In the genomic region with DNA sequence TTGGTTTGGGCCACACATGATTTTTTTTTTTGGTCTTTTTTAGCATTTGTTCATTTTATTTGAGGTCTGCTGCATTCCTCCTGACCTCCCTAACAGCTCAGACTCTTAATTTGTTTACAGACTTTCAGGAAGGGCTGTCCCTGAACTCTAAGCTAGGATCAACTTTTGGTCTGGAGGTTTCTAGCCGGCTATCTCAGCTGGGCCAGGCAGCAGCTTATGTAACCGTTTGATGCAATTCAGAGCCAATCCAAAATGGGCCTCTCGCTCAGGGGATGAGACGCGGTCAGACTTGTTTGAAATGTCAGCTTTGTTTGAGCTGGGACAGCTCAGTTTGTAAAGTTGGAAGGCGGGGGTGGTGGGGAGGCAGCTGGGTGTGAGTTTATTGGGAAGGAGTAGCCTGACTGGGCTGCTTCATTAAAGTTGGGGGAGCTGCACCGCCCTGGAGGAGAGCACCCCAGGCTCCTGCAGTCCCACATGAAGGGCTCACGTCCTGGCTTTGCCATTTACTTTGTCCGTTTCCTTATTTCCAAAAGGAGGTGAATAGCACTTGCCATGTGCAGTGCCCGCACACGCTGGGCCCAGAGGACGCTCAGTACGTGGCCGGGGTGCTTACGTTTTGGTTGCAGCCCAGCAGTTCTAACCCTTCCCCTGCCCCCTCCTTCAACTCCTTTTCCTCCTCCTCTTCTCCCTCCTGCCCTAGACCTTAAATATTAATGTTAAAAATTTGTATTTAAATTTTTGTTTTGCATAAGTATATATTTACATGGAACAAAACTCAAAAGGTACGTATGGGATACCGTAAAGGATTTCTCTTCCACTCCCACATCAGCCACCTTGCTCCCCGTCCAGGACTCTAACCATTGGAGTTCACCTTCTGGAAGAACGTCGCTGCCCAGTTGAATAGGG, we compare ENCODE assay signal across 1 cellular context.
TF ChIP-seq lines count a peak whose summit lies in the region.

No MANE protein-coding gene starts in this region.

TF ChIP-seq in HepG2, 621 proteins besides CTCF, POLR2A, EP300 and RAD21 (continued from another document and continues in another):
- TF ChIP-seq, protein P1, sequence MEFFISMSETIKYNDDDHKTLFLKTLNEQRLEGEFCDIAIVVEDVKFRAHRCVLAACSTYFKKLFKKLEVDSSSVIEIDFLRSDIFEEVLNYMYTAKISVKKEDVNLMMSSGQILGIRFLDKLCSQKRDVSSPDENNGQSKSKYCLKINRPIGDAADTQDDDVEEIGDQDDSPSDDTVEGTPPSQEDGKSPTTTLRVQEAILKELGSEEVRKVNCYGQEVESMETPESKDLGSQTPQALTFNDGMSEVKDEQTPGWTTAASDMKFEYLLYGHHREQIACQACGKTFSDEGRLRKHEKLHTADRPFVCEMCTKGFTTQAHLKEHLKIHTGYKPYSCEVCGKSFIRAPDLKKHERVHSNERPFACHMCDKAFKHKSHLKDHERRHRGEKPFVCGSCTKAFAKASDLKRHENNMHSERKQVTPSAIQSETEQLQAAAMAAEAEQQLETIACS (CRISPR knock-in tag; IDR thresholded peaks at IDR 0.05): no peak; the same call in 1 of the 2 replicates
- TF ChIP-seq MXD4 (CRISPR knock-in tag; IDR thresholded peaks at IDR 0.05) (peak; percentile 65), ZNF598 (CRISPR knock-in tag; IDR thresholded peaks at IDR 0.05; ENCODE audit: borderline replicate concordance) (no peak; the same call in 1 of the 2 replicates), NFE2L2 (IDR thresholded peaks at IDR 0.05; ENCODE audit: low read length) (no peak), BHLHE40 (IDR thresholded peaks at IDR 0.05; ENCODE audit: low read length) (no peak), ZNF207 (IDR thresholded peaks at IDR 0.05; ENCODE audit: borderline replicate concordance) (no peak), ZNF451 (CRISPR knock-in tag; IDR thresholded peaks at IDR 0.05) (peak; percentile 73; the same call in 1 of the 2 replicates), ZNF264 (CRISPR knock-in tag; IDR thresholded peaks at IDR 0.05) (peak; percentile 81; the same call in 1 of the 2 replicates), ZNF749 (CRISPR knock-in tag; IDR thresholded peaks at IDR 0.05; ENCODE audit: borderline replicate concordance) (peak; percentile 90; the same call in 1 of the 2 replicates), ESRRA (CRISPR knock-in tag; IDR thresholded peaks at IDR 0.05; ENCODE audit: low read depth) (peak; percentile 94), KDM5A (IDR thresholded peaks at IDR 0.05; ENCODE audit: borderline replicate concordance, low read length) (no peak), GPN1 (CRISPR knock-in tag; IDR thresholded peaks at IDR 0.05; ENCODE audit: borderline replicate concordance) (no peak), ISX (CRISPR knock-in tag; conservative IDR thresholded peaks at IDR 0.05) (no peak), ZFP82 (CRISPR knock-in tag; IDR thresholded peaks at IDR 0.05; ENCODE audit: borderline replicate concordance) (peak; percentile 86), ZMYM4 (CRISPR knock-in tag; IDR thresholded peaks at IDR 0.05) (peak; percentile 97), NRL (CRISPR knock-in tag; IDR thresholded peaks at IDR 0.05; ENCODE audit: borderline replicate concordance) (no peak), PHF5A (CRISPR knock-in tag; IDR thresholded peaks at IDR 0.05; ENCODE audit: low read depth, unreplicated experiment) (peak; percentile 56), ZNF136 (CRISPR knock-in tag; IDR thresholded peaks at IDR 0.05; ENCODE audit: low read depth) (no peak; the same call in 1 of the 2 replicates), ARNT2 (CRISPR knock-in tag; IDR thresholded peaks at IDR 0.05; ENCODE audit: low read depth) (peak; percentile 95), ZFP1 (CRISPR knock-in tag; IDR thresholded peaks at IDR 0.05) (peak; percentile 99), ZFP62 (CRISPR knock-in tag; IDR thresholded peaks at IDR 0.05) (no peak), ZNF569 (CRISPR knock-in tag; IDR thresholded peaks at IDR 0.05; ENCODE audit: borderline replicate concordance) (peak; percentile 46; the same call in 1 of the 2 replicates), ZSCAN29 (CRISPR knock-in tag; conservative IDR thresholded peaks at IDR 0.05) (peak; percentile 45; the same call in 1 of the 2 replicates), ZFY (CRISPR knock-in tag; IDR thresholded peaks at IDR 0.05) (peak; percentile 51; the same call in 1 of the 2 replicates), ZNF766 (CRISPR knock-in tag; IDR thresholded peaks at IDR 0.05; ENCODE audit: borderline replicate concordance) (peak; percentile 98; the same call in 1 of the 2 replicates), HNRNPUL1 (IDR thresholded peaks at IDR 0.05; ENCODE audit: low read depth, low read length) (no peak), FIP1L1 (IDR thresholded peaks at IDR 0.05; ENCODE audit: borderline replicate concordance, insufficient read depth, low read depth, low read length) (no peak), ZNF720 (CRISPR knock-in tag; IDR thresholded peaks at IDR 0.05) (no peak), TRIM24 (CRISPR knock-in tag; IDR thresholded peaks at IDR 0.05) (peak; percentile 53; the same call in 1 of the 2 replicates), ZNF20 (CRISPR knock-in tag; IDR thresholded peaks at IDR 0.05) (no peak), ZNF24 (IDR thresholded peaks at IDR 0.05) (peak; percentile 63), HNRNPH1 (optimal IDR thresholded peaks at IDR 0.05; ENCODE audit: low read depth, low read length) (peak; percentile 41), RBFOX2 (IDR thresholded peaks at IDR 0.05; ENCODE audit: low read depth, low read length) (no peak), ZNF546 (CRISPR knock-in tag; conservative IDR thresholded peaks at IDR 0.05) (no peak; the same call in 1 of the 2 replicates), MATR3 (CRISPR knock-in tag; IDR thresholded peaks at IDR 0.05) (no peak), ZNF225 (CRISPR knock-in tag; IDR thresholded peaks at IDR 0.05) (no peak; the same call in 1 of the 2 replicates), RELA (CRISPR knock-in tag; IDR thresholded peaks at IDR 0.05) (0 out of 2 replicates have a peak, but pooled peaks have one; percentile 23)
- TF ChIP-seq, protein P2, sequence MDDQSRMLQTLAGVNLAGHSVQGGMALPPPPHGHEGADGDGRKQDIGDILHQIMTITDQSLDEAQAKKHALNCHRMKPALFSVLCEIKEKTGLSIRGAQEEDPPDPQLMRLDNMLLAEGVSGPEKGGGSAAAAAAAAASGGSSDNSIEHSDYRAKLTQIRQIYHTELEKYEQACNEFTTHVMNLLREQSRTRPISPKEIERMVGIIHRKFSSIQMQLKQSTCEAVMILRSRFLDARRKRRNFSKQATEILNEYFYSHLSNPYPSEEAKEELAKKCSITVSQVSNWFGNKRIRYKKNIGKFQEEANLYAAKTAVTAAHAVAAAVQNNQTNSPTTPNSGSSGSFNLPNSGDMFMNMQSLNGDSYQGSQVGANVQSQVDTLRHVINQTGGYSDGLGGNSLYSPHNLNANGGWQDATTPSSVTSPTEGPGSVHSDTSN (CRISPR knock-in tag; IDR thresholded peaks at IDR 0.05; ENCODE audit: borderline replicate concordance): no peak
- TF ChIP-seq, protein P3, sequence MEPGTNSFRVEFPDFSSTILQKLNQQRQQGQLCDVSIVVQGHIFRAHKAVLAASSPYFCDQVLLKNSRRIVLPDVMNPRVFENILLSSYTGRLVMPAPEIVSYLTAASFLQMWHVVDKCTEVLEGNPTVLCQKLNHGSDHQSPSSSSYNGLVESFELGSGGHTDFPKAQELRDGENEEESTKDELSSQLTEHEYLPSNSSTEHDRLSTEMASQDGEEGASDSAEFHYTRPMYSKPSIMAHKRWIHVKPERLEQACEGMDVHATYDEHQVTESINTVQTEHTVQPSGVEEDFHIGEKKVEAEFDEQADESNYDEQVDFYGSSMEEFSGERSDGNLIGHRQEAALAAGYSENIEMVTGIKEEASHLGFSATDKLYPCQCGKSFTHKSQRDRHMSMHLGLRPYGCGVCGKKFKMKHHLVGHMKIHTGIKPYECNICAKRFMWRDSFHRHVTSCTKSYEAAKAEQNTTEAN (CRISPR knock-in tag; conservative IDR thresholded peaks at IDR 0.05): peak; percentile 93
- TF ChIP-seq, protein P4, sequence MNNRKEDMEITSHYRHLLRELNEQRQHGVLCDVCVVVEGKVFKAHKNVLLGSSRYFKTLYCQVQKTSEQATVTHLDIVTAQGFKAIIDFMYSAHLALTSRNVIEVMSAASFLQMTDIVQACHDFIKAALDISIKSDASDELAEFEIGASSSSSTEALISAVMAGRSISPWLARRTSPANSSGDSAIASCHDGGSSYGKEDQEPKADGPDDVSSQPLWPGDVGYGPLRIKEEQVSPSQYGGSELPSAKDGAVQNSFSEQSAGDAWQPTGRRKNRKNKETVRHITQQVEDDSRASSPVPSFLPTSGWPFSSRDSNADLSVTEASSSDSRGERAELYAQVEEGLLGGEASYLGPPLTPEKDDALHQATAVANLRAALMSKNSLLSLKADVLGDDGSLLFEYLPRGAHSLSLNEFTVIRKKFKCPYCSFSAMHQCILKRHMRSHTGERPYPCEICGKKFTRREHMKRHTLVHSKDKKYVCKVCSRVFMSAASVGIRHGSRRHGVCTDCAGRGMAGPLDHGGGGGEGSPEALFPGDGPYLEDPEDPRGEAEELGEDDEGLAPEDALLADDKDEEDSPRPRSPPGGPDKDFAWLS (CRISPR knock-in tag; IDR thresholded peaks at IDR 0.05; ENCODE audit: borderline replicate concordance): peak; percentile 1; the same call in 1 of the 2 replicates
- TF ChIP-seq, protein P5, sequence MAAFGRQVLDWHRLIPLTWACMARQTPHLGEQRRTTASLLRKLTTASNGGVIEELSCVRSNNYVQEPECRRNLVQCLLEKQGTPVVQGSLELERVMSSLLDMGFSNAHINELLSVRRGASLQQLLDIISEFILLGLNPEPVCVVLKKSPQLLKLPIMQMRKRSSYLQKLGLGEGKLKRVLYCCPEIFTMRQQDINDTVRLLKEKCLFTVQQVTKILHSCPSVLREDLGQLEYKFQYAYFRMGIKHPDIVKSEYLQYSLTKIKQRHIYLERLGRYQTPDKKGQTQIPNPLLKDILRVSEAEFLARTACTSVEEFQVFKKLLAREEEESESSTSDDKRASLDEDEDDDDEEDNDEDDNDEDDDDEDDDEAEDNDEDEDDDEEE (CRISPR knock-in tag; IDR thresholded peaks at IDR 0.05): no peak
- TF ChIP-seq, protein P6, sequence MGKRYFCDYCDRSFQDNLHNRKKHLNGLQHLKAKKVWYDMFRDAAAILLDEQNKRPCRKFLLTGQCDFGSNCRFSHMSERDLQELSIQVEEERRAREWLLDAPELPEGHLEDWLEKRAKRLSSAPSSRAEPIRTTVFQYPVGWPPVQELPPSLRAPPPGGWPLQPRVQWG (CRISPR knock-in tag; IDR thresholded peaks at IDR 0.05; ENCODE audit: borderline replicate concordance, low read depth): no peak
- TF ChIP-seq, protein P7, sequence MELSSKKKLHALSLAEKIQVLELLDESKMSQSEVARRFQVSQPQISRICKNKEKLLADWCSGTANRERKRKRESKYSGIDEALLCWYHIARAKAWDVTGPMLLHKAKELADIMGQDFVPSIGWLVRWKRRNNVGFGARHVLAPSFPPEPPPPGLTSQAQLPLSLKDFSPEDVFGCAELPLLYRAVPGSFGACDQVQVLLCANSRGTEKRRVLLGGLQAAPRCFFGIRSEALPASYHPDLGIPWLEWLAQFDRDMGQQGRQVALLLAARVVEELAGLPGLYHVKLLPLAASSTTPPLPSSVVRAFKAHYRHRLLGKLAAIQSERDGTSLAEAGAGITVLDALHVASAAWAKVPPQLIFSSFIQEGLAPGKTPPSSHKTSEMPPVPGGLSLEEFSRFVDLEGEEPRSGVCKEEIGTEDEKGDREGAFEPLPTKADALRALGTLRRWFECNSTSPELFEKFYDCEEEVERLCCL (CRISPR knock-in tag; IDR thresholded peaks at IDR 0.05; ENCODE audit: borderline replicate concordance): no peak; the same call in 1 of the 2 replicates
- TF ChIP-seq, protein P8, sequence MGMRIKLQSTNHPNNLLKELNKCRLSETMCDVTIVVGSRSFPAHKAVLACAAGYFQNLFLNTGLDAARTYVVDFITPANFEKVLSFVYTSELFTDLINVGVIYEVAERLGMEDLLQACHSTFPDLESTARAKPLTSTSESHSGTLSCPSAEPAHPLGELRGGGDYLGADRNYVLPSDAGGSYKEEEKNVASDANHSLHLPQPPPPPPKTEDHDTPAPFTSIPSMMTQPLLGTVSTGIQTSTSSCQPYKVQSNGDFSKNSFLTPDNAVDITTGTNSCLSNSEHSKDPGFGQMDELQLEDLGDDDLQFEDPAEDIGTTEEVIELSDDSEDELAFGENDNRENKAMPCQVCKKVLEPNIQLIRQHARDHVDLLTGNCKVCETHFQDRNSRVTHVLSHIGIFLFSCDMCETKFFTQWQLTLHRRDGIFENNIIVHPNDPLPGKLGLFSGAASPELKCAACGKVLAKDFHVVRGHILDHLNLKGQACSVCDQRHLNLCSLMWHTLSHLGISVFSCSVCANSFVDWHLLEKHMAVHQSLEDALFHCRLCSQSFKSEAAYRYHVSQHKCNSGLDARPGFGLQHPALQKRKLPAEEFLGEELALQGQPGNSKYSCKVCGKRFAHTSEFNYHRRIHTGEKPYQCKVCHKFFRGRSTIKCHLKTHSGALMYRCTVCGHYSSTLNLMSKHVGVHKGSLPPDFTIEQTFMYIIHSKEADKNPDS (CRISPR knock-in tag; IDR thresholded peaks at IDR 0.05): 0 out of 2 replicates have a peak, but pooled peaks have one; percentile 55
- TF ChIP-seq, protein P9, sequence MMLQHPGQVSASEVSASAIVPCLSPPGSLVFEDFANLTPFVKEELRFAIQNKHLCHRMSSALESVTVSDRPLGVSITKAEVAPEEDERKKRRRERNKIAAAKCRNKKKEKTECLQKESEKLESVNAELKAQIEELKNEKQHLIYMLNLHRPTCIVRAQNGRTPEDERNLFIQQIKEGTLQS (CRISPR knock-in tag; IDR thresholded peaks at IDR 0.05): peak; percentile 96
- TF ChIP-seq, protein P10, sequence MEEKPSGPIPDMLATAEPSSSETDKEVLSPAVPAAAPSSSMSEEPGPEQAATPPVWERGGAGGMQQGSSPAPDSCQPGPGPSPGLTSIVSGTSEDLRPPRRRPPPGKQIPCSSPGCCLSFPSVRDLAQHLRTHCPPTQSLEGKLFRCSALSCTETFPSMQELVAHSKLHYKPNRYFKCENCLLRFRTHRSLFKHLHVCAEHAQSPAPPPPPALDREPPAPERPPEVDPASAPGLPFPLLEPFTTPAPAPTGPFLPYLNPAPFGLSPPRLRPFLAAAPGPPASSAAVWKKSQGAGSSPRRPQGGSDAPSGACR (CRISPR knock-in tag; IDR thresholded peaks at IDR 0.05): peak; percentile 98
- TF ChIP-seq, protein P11, sequence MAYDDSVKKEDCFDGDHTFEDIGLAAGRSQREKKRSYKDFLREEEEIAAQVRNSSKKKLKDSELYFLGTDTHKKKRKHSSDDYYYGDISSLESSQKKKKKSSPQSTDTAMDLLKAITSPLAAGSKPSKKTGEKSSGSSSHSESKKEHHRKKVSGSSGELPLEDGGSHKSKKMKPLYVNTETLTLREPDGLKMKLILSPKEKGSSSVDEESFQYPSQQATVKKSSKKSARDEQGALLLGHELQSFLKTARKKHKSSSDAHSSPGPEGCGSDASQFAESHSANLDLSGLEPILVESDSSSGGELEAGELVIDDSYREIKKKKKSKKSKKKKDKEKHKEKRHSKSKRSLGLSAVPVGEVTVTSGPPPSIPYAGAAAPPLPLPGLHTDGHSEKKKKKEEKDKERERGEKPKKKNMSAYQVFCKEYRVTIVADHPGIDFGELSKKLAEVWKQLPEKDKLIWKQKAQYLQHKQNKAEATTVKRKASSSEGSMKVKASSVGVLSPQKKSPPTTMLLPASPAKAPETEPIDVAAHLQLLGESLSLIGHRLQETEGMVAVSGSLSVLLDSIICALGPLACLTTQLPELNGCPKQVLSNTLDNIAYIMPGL (CRISPR knock-in tag; IDR thresholded peaks at IDR 0.05; ENCODE audit: borderline replicate concordance in 1 of 2, low read depth in 1 of 2): peak; percentile 75 to 82; a peak in 3 of 4 replicates
